9 cellular contexts compared by ENCODE assay signal in genomic region chr16:28873543-28874201, GRCh38. TPM values are rescaled to one million over a fixed set of nuclear protein-coding genes. Genes with fewer than 3 reads are reported as not detected.
DNase-seq lines count a peak whose midpoint lies in the region; ATAC-seq and TF ChIP-seq lines count a peak whose summit lies in the region.
"Had no signal": no experiment of that assay in that cellular context is flagged by ENCODE, and none has a peak within 500 bp of the region (broad histone marks: within the 10 kb centered on the region; RNA-seq: fewer than 3 reads in every experiment).

No MANE protein-coding gene starts in this region.

- TF ChIP-seq POLR2A in Peyer's patch (IDR thresholded peaks at IDR 0.05) (no peak), ovary (IDR thresholded peaks at IDR 0.05) (no peak)

- H3K4me3 ChIP-seq in GM12864 (ENCODE audit: low read depth, low read length) (no peak overlapping the region), Peyer's patch (no peak overlapping the region), ovary (no peak overlapping the region)
- H3K4me3 ChIP-seq: skin epidermis had no signal

- H3K27me3 Mint-ChIP-seq in activated naive CD4-positive, alpha-beta T cell treated with anti-CD3 and anti-CD28 coated beads for 36 hours (ENCODE audit: low read depth): no peaks in the 10 kb centered on the region
- peaks cover 0 to 6% (median 1%) of the 10 kb centered on the region in 3 donors for H3K27me3 Mint-ChIP-seq in immature natural killer cell (ENCODE audit: low read depth in 3 of 3)

- peaks cover 6% of the 10 kb centered on the region for H3K36me3 Mint-ChIP-seq in activated naive CD4-positive, alpha-beta T cell treated with anti-CD3 and anti-CD28 coated beads for 36 hours (ENCODE audit: low read depth)
- H3K36me3 Mint-ChIP-seq in immature natural killer cell: peaks cover 0 to 17% (median 9%) of the 10 kb centered on the region in 3 donors

- no peak for ATAC-seq in GM18511 (IDR thresholded peaks at IDR 0.05; ENCODE audit: unreplicated experiment)

- H3K27ac ChIP-seq in Peyer's patch (no peak overlapping the region), ovary (no peak overlapping the region)
- H3K27ac ChIP-seq: skin epidermis had no signal

- intact Hi-C loops in activated naive CD4-positive, alpha-beta T cell treated with anti-CD3 and anti-CD28 coated beads for 36 hours (cut with micrococcal nuclease): no loop called here
- intact Hi-C loops in ovary (cut with DNase I): no loop called here

- H3K4me1 ChIP-seq in Peyer's patch: no peaks in the 10 kb centered on the region
- no peaks in the 10 kb centered on the region for H3K4me1 ChIP-seq in ovary (ENCODE audit: insufficient read depth)

- CTCF ChIA-PET in activated naive CD4-positive, alpha-beta T cell treated with anti-CD3 and anti-CD28 coated beads for 36 hours (lab: Charles Lee): interaction anchor here (0.6 to 4.3 kb wide), 8 partner anchors 12 to 1281 kb away, joined by 3 to 26 read pairs (median 4); no protein-coding TSS in a partner anchor

- H3K36me3 ChIP-seq in Peyer's patch: peaks cover 0 to 58% (median 0%) of the 10 kb centered on the region in 3 donors
- H3K36me3 ChIP-seq in ovary: no peaks in the 10 kb centered on the region

- peaks cover 5% of the 10 kb centered on the region for H3K4me1 Mint-ChIP-seq in activated naive CD4-positive, alpha-beta T cell treated with anti-CD3 and anti-CD28 coated beads for 36 hours (ENCODE audit: low read depth)
- peaks cover 0 to 5% of the 10 kb centered on the region in 2 donors for H3K4me1 Mint-ChIP-seq in immature natural killer cell

- H3K27me3 ChIP-seq in Peyer's patch: no peaks in the 10 kb centered on the region
- no peaks in the 10 kb centered on the region for H3K27me3 ChIP-seq in ovary

- H3K9me3 ChIP-seq in Peyer's patch (no peaks in the 10 kb centered on the region), ovary (no peaks in the 10 kb centered on the region)

- peak; percentile 79 for TF ChIP-seq CTCF in GM12864 (IDR thresholded peaks at IDR 0.05; ENCODE audit: low read depth, low read length, missing control alignments)
- TF ChIP-seq CTCF in Peyer's patch (IDR thresholded peaks at IDR 0.05): peak; percentile 43 to 76 (median 68)
- TF ChIP-seq CTCF in ovary (IDR thresholded peaks at IDR 0.05): no peak

- DNase-seq in GM12864 (ENCODE audit: low read depth) (no peak), Peyer's patch (peak in 2 of 3 donors; percentile 35 to 66), immature natural killer cell (peak; percentile 57 to 67 (median 57)), cerebellum (ENCODE audit: low spot score) (no peak), ovary (no peak)
- peak; percentile 62 for DNase-seq in activated naive CD4-positive, alpha-beta T cell treated with anti-CD3 and anti-CD28 coated beads for 36 hours
- DNase-seq in stimulated activated CD8-positive, alpha-beta memory T cell treated with anti-CD3 and anti-CD28 coated beads, Interleukin-2, amount 100 ng/mL, for 48 hours (ENCODE audit: low read depth in 2 of 2): peak; percentile 47

- 83 to 87% (median 84%) methylated on average over 18 of the region's 18 CpGs for WGBS in ovary, 3 donors

- no peak for TF ChIP-seq EP300 in ovary (IDR thresholded peaks at IDR 0.05)

- no peak overlapping the region for H3K4me3 Mint-ChIP-seq in activated naive CD4-positive, alpha-beta T cell treated with anti-CD3 and anti-CD28 coated beads for 36 hours
- no peak overlapping the region for H3K4me3 Mint-ChIP-seq in immature natural killer cell

- H3K9me3 Mint-ChIP-seq in activated naive CD4-positive, alpha-beta T cell treated with anti-CD3 and anti-CD28 coated beads for 36 hours: no peaks in the 10 kb centered on the region
- no peaks in the 10 kb centered on the region for H3K9me3 Mint-ChIP-seq in immature natural killer cell

- H3K27ac Mint-ChIP-seq in activated naive CD4-positive, alpha-beta T cell treated with anti-CD3 and anti-CD28 coated beads for 36 hours: no peak overlapping the region
- no peak overlapping the region for H3K27ac Mint-ChIP-seq in immature natural killer cell

RNA-seq across cellular contexts. Expression of gene ATP2A1, which starts 4.6 kb away (rescaled TPM):
- total RNA-seq in Peyer's patch: 100 to 1,000 TPM in 1 of 4 donors, 1 to 10 TPM in 1, under 1 TPM in 1, not detected in 1; 0.35 to 142 (median 2.0) TPM
- 1 to 10 TPM; 4.2 to 5.3 TPM for total RNA-seq in activated naive CD4-positive, alpha-beta T cell treated with anti-CD3 and anti-CD28 coated beads for 36 hours
- polyA plus RNA-seq in immature natural killer cell: under 1 TPM in 1 of 3 donors, not detected in 2; 0.31 TPM
- 0.18 TPM for total RNA-seq in cerebellum
- 1 to 10 TPM in 2 of 7 donors, under 1 TPM in 5; 0.15 to 2.5 (median 0.41) TPM for total RNA-seq in ovary
- under 1 TPM; 0.53 to 0.90 TPM for polyA plus RNA-seq in ovary

RNA-seq across cellular contexts. Expression of gene SH2B1, which starts 10.0 kb away (rescaled TPM):
- 10 to 100 TPM; 34.7 to 94.9 (median 78.8) TPM for total RNA-seq in Peyer's patch
- 10 to 100 TPM; 28.4 to 33.9 TPM for total RNA-seq in activated naive CD4-positive, alpha-beta T cell treated with anti-CD3 and anti-CD28 coated beads for 36 hours
- 1 to 10 TPM; 1.4 to 3.0 (median 1.6) TPM for polyA plus RNA-seq in immature natural killer cell
- 14.4 TPM for total RNA-seq in cerebellum
- 10 to 100 TPM; 30.8 to 76.9 (median 60.0) TPM for total RNA-seq in ovary
- polyA plus RNA-seq in ovary: 10 to 100 TPM in 1 of 2 donors, 1 to 10 TPM in 1; 7.6 to 67.5 TPM

RNA-seq across cellular contexts. Expression of gene TUFM, which starts 27.5 kb away (rescaled TPM):
- total RNA-seq in Peyer's patch: 100 to 1,000 TPM; 125 to 157 (median 131) TPM
- total RNA-seq in activated naive CD4-positive, alpha-beta T cell treated with anti-CD3 and anti-CD28 coated beads for 36 hours: 100 to 1,000 TPM; 276 to 289 TPM
- 100 to 1,000 TPM; 149 to 206 (median 153) TPM for polyA plus RNA-seq in immature natural killer cell
- total RNA-seq in cerebellum: 43.1 TPM
- total RNA-seq in ovary: 100 to 1,000 TPM in 4 of 7 donors, 10 to 100 TPM in 3; 75.7 to 123 (median 105) TPM
- 100 to 1,000 TPM; 106 to 117 TPM for polyA plus RNA-seq in ovary

RNA-seq across cellular contexts. Expression of gene ATXN2L, which starts 50.9 kb away (rescaled TPM):
- total RNA-seq in Peyer's patch (100 to 1,000 TPM in 3 of 4 donors, 10 to 100 TPM in 1; 93.9 to 208 (median 160) TPM), cerebellum (47.1 TPM), ovary (100 to 1,000 TPM in 2 of 7 donors, 10 to 100 TPM in 5; 36.2 to 143 (median 84.8) TPM)
- 100 to 1,000 TPM; 392 to 408 TPM for total RNA-seq in activated naive CD4-positive, alpha-beta T cell treated with anti-CD3 and anti-CD28 coated beads for 36 hours
- polyA plus RNA-seq in immature natural killer cell (10 to 100 TPM in 1 of 3 donors, 1 to 10 TPM in 2; 3.0 to 28.5 (median 9.7) TPM), ovary (10 to 100 TPM; 45.5 to 84.6 TPM)

RNA-seq across cellular contexts. Expression of gene RABEP2, which starts 51.4 kb away (rescaled TPM):
- 100 to 1,000 TPM in 3 of 4 donors, 10 to 100 TPM in 1; 70.6 to 394 (median 120) TPM for total RNA-seq in Peyer's patch
- total RNA-seq in activated naive CD4-positive, alpha-beta T cell treated with anti-CD3 and anti-CD28 coated beads for 36 hours: 10 to 100 TPM; 11.6 to 14.0 TPM
- polyA plus RNA-seq in immature natural killer cell: 10 to 100 TPM in 1 of 3 donors, 1 to 10 TPM in 2; 6.3 to 13.9 (median 9.6) TPM
- total RNA-seq in cerebellum: 7.3 TPM
- 10 to 100 TPM in 5 of 7 donors, 1 to 10 TPM in 2; 5.1 to 13.9 (median 11.3) TPM for total RNA-seq in ovary
- 10 to 100 TPM in 1 of 2 donors, under 1 TPM in 1; 0.32 to 14.8 TPM for polyA plus RNA-seq in ovary

Comparison
In these comparisons a context has a peak if more than half of its experiments do, and no peak if none do; other contexts are left out.
1. DNase-seq: peak in Peyer's patch (2 of 3), activated naive CD4-positive, alpha-beta T cell treated with anti-CD3 and anti-CD28 coated beads for 36 hours (single experiment), immature natural killer cell (3 of 3) and stimulated activated CD8-positive, alpha-beta memory T cell treated with anti-CD3 and anti-CD28 coated beads, Interleukin-2, amount 100 ng/mL, for 48 hours (2 of 2); none in GM12864 (single experiment), cerebellum (single experiment) and ovary (0 of 5).
2. CTCF ChIP-seq: peak in GM12864 (single experiment) and Peyer's patch (6 of 6); none in ovary (0 of 3).